22 cellular contexts compared by ENCODE assay signal in genomic region chr1:36567601-36568341, GRCh38.
A peak's percentile ranks its signal among the peaks of the same experiment; 100 is the strongest.
DNase-seq lines count a peak whose midpoint lies in the region; ATAC-seq and TF ChIP-seq lines count a peak whose summit lies in the region.
"Had no signal": no experiment of that assay in that cellular context is flagged by ENCODE, and none has a peak within 500 bp of the region (broad histone marks: within the 10 kb centered on the region; RNA-seq: fewer than 3 reads in every experiment).

No MANE protein-coding gene starts in this region.

- peaks cover 0 to 12% of the 10 kb centered on the region in 2 donors for H3K27me3 Mint-ChIP-seq in natural killer cell treated with Interleukin-12 subunit alpha and Interleukin-12 subunit beta and Interleukin-15 and Interleukin-18, amount 100 ng/mL, for 72 hours
- H3K27me3 Mint-ChIP-seq in natural killer cell (ENCODE audit: low read depth in 2 of 2) = peaks cover 8 to 12% of the 10 kb centered on the region in 2 donors

- no peaks in the 10 kb centered on the region for H3K36me3 Mint-ChIP-seq in natural killer cell treated with Interleukin-12 subunit alpha and Interleukin-12 subunit beta and Interleukin-15 and Interleukin-18, amount 100 ng/mL, for 72 hours
- no peaks in the 10 kb centered on the region for H3K36me3 Mint-ChIP-seq in natural killer cell
- H3K36me3 Mint-ChIP-seq: activated CD8-positive, alpha-beta memory T cell treated with anti-CD3 and anti-CD28 coated beads, Interleukin-2, amount 10 ng/mL, durations not matched to agents 7 days and 5 days; naive B cell had no signal

- H3K27ac Mint-ChIP-seq in natural killer cell treated with Interleukin-12 subunit alpha and Interleukin-12 subunit beta and Interleukin-15 and Interleukin-18, amount 100 ng/mL, for 72 hours = no peak overlapping the region
- H3K27ac Mint-ChIP-seq in natural killer cell = no peak overlapping the region
- H3K27ac Mint-ChIP-seq: activated CD4-positive, alpha-beta T cell treated with anti-CD3 and anti-CD28 coated beads, Interleukin-2, amount 10 ng/mL, durations not matched to agents 7 days and 5 days; activated CD8-positive, alpha-beta memory T cell treated with anti-CD3 and anti-CD28 coated beads, Interleukin-2, amount 10 ng/mL, durations not matched to agents 7 days and 5 days; CD4-positive, alpha-beta T cell; naive B cell; T-helper 1 cell treated with Interleukin-12 subunit alpha and Interleukin-12 subunit beta and Interleukin-4 antibody, amounts not matched to agents 30 μg/mL and 1 μg/mL, for 36 hours had no signal

- H3K4me1 ChIP-seq in lower lobe of right lung (no peaks in the 10 kb centered on the region), upper lobe of right lung (no peaks in the 10 kb centered on the region)
- H3K4me1 ChIP-seq: colonic mucosa had no signal

- ATAC-seq in natural killer cell treated with Interleukin-12 subunit alpha and Interleukin-12 subunit beta and Interleukin-15 and Interleukin-18, amount 100 ng/mL, for 72 hours = peak; percentile 13 to 34
- ATAC-seq in natural killer cell = no peak
- ATAC-seq in lower lobe of right lung = no peak
- no peak for ATAC-seq in upper lobe of right lung
- ATAC-seq in GM18519 (IDR thresholded peaks at IDR 0.05; ENCODE audit: low FRiP score, unreplicated experiment) = no peak
- no peak for ATAC-seq in GM18517 (IDR thresholded peaks at IDR 0.05; ENCODE audit: unreplicated experiment)
- ATAC-seq: activated CD8-positive, alpha-beta memory T cell treated with anti-CD3 and anti-CD28 coated beads, Interleukin-2, amount 10 ng/mL, durations not matched to agents 7 days and 5 days; sciatic nerve had no signal

- H3K27ac ChIP-seq in lower lobe of right lung (no peak overlapping the region), upper lobe of right lung (no peak overlapping the region)
- H3K27ac ChIP-seq: brain microvascular endothelial cell, colonic mucosa, KMS-11, PC-9, thoracic aorta had no signal

- H3K27me3 ChIP-seq in lower lobe of right lung (ENCODE audit: low read depth) (peaks cover 16% of the 10 kb centered on the region), upper lobe of right lung (peaks cover 8% of the 10 kb centered on the region)
- H3K27me3 ChIP-seq: brain microvascular endothelial cell, colonic mucosa had no signal

- no peaks in the 10 kb centered on the region for H3K9me3 ChIP-seq in lower lobe of right lung
- H3K9me3 ChIP-seq in upper lobe of right lung = no peaks in the 10 kb centered on the region
- H3K9me3 ChIP-seq: colonic mucosa, thoracic aorta had no signal

- H3K36me3 ChIP-seq in lower lobe of right lung (no peaks in the 10 kb centered on the region), upper lobe of right lung (no peaks in the 10 kb centered on the region)
- H3K36me3 ChIP-seq: brain microvascular endothelial cell, colonic mucosa, thoracic aorta had no signal

- intact Hi-C loops in natural killer cell (cut with micrococcal nuclease) = no loop called here
- intact Hi-C loops in lower lobe of right lung (cut with DNase I) = no loop called here
- intact Hi-C loops in upper lobe of right lung (cut with DNase I) = no loop called here

- TF ChIP-seq CTCF in natural killer cell (IDR thresholded peaks at IDR 0.05) = no peak
- no peak for TF ChIP-seq CTCF in lower lobe of right lung (IDR thresholded peaks at IDR 0.05)
- TF ChIP-seq CTCF in upper lobe of right lung (IDR thresholded peaks at IDR 0.05) = no peak

- DNase-seq in natural killer cell treated with Interleukin-12 subunit alpha and Interleukin-12 subunit beta and Interleukin-15 and Interleukin-18, amount 100 ng/mL, for 72 hours (ENCODE audit: low spot score) = no peak
- DNase-seq in natural killer cell (no peak), SK-N-DZ (ENCODE audit: low spot score) (peak; percentile 47), lower lobe of right lung (peak; percentile 32), upper lobe of right lung (peak; percentile 58)
- DNase-seq: activated CD4-positive, alpha-beta T cell treated with anti-CD3 and anti-CD28 coated beads, Interleukin-2, amount 10 ng/mL, durations not matched to agents 7 days and 5 days; activated CD8-positive, alpha-beta memory T cell treated with anti-CD3 and anti-CD28 coated beads, Interleukin-2, amount 10 ng/mL, durations not matched to agents 7 days and 5 days; brain microvascular endothelial cell; colonic mucosa; kidney glomerular epithelial cell; mesenchymal stem cell; naive B cell; NCI-H1930; NCI-H226; PC-9 had no signal

- H3K4me3 Mint-ChIP-seq in natural killer cell treated with Interleukin-12 subunit alpha and Interleukin-12 subunit beta and Interleukin-15 and Interleukin-18, amount 100 ng/mL, for 72 hours = no peak overlapping the region
- no peak overlapping the region for H3K4me3 Mint-ChIP-seq in natural killer cell
- H3K4me3 Mint-ChIP-seq: activated CD4-positive, alpha-beta T cell treated with anti-CD3 and anti-CD28 coated beads, Interleukin-2, amount 10 ng/mL, durations not matched to agents 7 days and 5 days; activated CD8-positive, alpha-beta memory T cell treated with anti-CD3 and anti-CD28 coated beads, Interleukin-2, amount 10 ng/mL, durations not matched to agents 7 days and 5 days; CD4-positive, alpha-beta T cell; naive B cell; T-helper 1 cell treated with Interleukin-12 subunit alpha and Interleukin-12 subunit beta and Interleukin-4 antibody, amounts not matched to agents 30 μg/mL and 1 μg/mL, for 36 hours had no signal

- no peaks in the 10 kb centered on the region for H3K4me1 Mint-ChIP-seq in natural killer cell treated with Interleukin-12 subunit alpha and Interleukin-12 subunit beta and Interleukin-15 and Interleukin-18, amount 100 ng/mL, for 72 hours (ENCODE audit: low read depth in 2 of 2)
- no peaks in the 10 kb centered on the region for H3K4me1 Mint-ChIP-seq in natural killer cell
- H3K4me1 Mint-ChIP-seq: activated CD4-positive, alpha-beta T cell treated with anti-CD3 and anti-CD28 coated beads, Interleukin-2, amount 10 ng/mL, durations not matched to agents 7 days and 5 days; activated CD8-positive, alpha-beta memory T cell treated with anti-CD3 and anti-CD28 coated beads, Interleukin-2, amount 10 ng/mL, durations not matched to agents 7 days and 5 days; naive B cell had no signal

- H3K4me3 ChIP-seq in lower lobe of right lung (no peak overlapping the region), upper lobe of right lung (no peak overlapping the region)
- H3K4me3 ChIP-seq: colonic mucosa, PC-9, thoracic aorta had no signal

- no peaks in the 10 kb centered on the region for H3K9me3 Mint-ChIP-seq in natural killer cell treated with Interleukin-12 subunit alpha and Interleukin-12 subunit beta and Interleukin-15 and Interleukin-18, amount 100 ng/mL, for 72 hours
- no peaks in the 10 kb centered on the region for H3K9me3 Mint-ChIP-seq in natural killer cell
- H3K9me3 Mint-ChIP-seq: activated CD4-positive, alpha-beta T cell treated with anti-CD3 and anti-CD28 coated beads, Interleukin-2, amount 10 ng/mL, durations not matched to agents 7 days and 5 days; CD4-positive, alpha-beta T cell; naive B cell; T-helper 1 cell treated with Interleukin-12 subunit alpha and Interleukin-12 subunit beta and Interleukin-4 antibody, amounts not matched to agents 30 μg/mL and 1 μg/mL, for 36 hours had no signal

Comparison
In these comparisons a context has a peak if more than half of its experiments do, and no peak if none do; other contexts are left out.
1. ATAC-seq: peak in natural killer cell treated with Interleukin-12 subunit alpha and Interleukin-12 subunit beta and Interleukin-15 and Interleukin-18, amount 100 ng/mL, for 72 hours (2 of 2); none in natural killer cell (0 of 3), lower lobe of right lung (0 of 2), upper lobe of right lung (single experiment), GM18519 (single experiment) and GM18517 (single experiment).
2. DNase-seq: peak in SK-N-DZ (single experiment), lower lobe of right lung (single experiment) and upper lobe of right lung (single experiment); none in natural killer cell treated with Interleukin-12 subunit alpha and Interleukin-12 subunit beta and Interleukin-15 and Interleukin-18, amount 100 ng/mL, for 72 hours (single experiment) and natural killer cell (single experiment).